In genomic region chr5:29015523-29015922, GRCh38 we compare ENCODE assay signal across 19 cellular contexts.
"Had no signal": no experiment of that assay in that cellular context is flagged by ENCODE, and none has a peak within 500 bp of the region (broad histone marks: within the 10 kb centered on the region; RNA-seq: fewer than 3 reads in every experiment).

No MANE protein-coding gene starts in this region.

- H3K4me1 ChIP-seq: colonic mucosa, esophagus muscularis mucosa, foreskin keratinocyte, gastroesophageal sphincter, heart left ventricle, left lung, lower lobe of right lung had no signal

- H3K79me2 ChIP-seq: hepatocyte had no signal

- H3K27ac ChIP-seq: colonic mucosa, esophagus muscularis mucosa, foreskin keratinocyte, gastroesophageal sphincter, heart left ventricle, hepatocyte, left lung, lower lobe of right lung had no signal

- H2AFZ ChIP-seq: hepatocyte had no signal

- FAIRE-seq: endothelial cell of umbilical vein had no signal

- ATAC-seq: foreskin keratinocyte, gastroesophageal sphincter, heart left ventricle, left cardiac atrium, left lung, left ventricle myocardium superior, lower lobe of right lung had no signal

- H3K4me3 ChIP-seq: colonic mucosa, esophagus muscularis mucosa, gastroesophageal sphincter, heart left ventricle, hepatocyte, left lung, lower lobe of right lung, mucosa of descending colon had no signal

- H3K4me2 ChIP-seq: hepatocyte had no signal

- H3K36me3 ChIP-seq: colonic mucosa, esophagus muscularis mucosa, gastroesophageal sphincter, heart left ventricle, left lung, lower lobe of right lung had no signal

- H3K9me3 ChIP-seq: colonic mucosa, esophagus muscularis mucosa, gastroesophageal sphincter, left lung, lower lobe of right lung, mucosa of descending colon had no signal

- DNase-seq: colonic mucosa; cortex of kidney; effector memory CD4-positive, alpha-beta T cell; foreskin keratinocyte; heart left ventricle; hypothalamus; immature natural killer cell; islet precursor cell; left cardiac atrium; left lung; left ventricle myocardium superior; lower lobe of right lung; mesenchymal stem cell; naive B cell had no signal

- H3K27me3 ChIP-seq: colonic mucosa, esophagus muscularis mucosa, foreskin keratinocyte, gastroesophageal sphincter, heart left ventricle, hepatocyte, left lung had no signal
